ENCODE assay signal across 15 cellular contexts in the genomic region with DNA sequence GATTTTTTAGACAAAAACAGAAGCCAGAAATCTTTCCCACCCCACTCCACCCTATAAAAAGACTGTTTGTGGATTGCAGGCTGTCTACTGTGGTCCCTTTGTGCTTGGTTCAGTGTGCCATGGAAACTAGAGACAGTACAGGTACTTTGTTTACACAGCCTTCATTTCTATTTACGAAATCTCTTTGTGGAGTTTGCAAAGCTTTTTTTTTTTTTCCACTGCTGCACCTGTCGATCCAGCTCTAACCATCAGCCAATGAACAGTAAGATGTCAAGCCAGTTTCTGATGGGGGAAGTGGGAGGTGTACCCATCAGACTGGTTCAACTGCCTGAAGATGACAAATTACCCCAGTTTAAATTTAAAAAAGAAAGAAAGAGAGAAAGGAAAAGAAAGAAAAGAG. TPM values are rescaled to one million over a fixed set of nuclear protein-coding genes. Genes with fewer than 3 reads are reported as not detected.
DNase-seq lines count a peak whose midpoint lies in the region; FAIRE-seq and TF ChIP-seq lines count a peak whose summit lies in the region.
"Had no signal": no experiment of that assay in that cellular context is flagged by ENCODE, and none has a peak within 500 bp of the region (broad histone marks: within the 10 kb centered on the region; RNA-seq: fewer than 3 reads in every experiment).

No MANE protein-coding gene starts in this region.

- H3K9me3 Mint-ChIP-seq in activated T-helper 1 cell treated with anti-CD3 and anti-CD28 coated beads, Interleukin-12 subunit alpha, Interleukin-12 subunit beta, Interleukin-2, Interleukin-4 antibody, amounts not matched to agents 30 ng/mL and 10 ng/mL and 1 ng/mL, durations not matched to agents 14 hours and 24 hours and 36 hours: no peaks in the 10 kb centered on the region
- H3K9me3 Mint-ChIP-seq: stimulated activated naive CD8-positive, alpha-beta T cell treated with anti-CD3 and anti-CD28 coated beads, Interleukin-15, amount 100 ng/mL, for 72 hours; T-helper 2 cell treated with Interferon-gamma antibody and Interleukin-4, amounts not matched to agents 5 μg/mL and 100 μg/mL, for 36 hours had no signal

- no peaks in the 10 kb centered on the region for H3K36me3 Mint-ChIP-seq in activated T-helper 1 cell treated with anti-CD3 and anti-CD28 coated beads, Interleukin-12 subunit alpha, Interleukin-12 subunit beta, Interleukin-2, Interleukin-4 antibody, amounts not matched to agents 30 ng/mL and 10 ng/mL and 1 ng/mL, durations not matched to agents 14 hours and 24 hours and 36 hours (ENCODE audit: low read depth)

- peaks cover 29% of the 10 kb centered on the region for H3K4me1 Mint-ChIP-seq in activated T-helper 1 cell treated with anti-CD3 and anti-CD28 coated beads, Interleukin-12 subunit alpha, Interleukin-12 subunit beta, Interleukin-2, Interleukin-4 antibody, amounts not matched to agents 30 ng/mL and 10 ng/mL and 1 ng/mL, durations not matched to agents 14 hours and 24 hours and 36 hours (ENCODE audit: low read depth)

- intact Hi-C loops in activated T-helper 1 cell treated with anti-CD3 and anti-CD28 coated beads, Interleukin-12 subunit alpha, Interleukin-12 subunit beta, Interleukin-2, Interleukin-4 antibody, amounts not matched to agents 30 ng/mL and 10 ng/mL and 1 ng/mL, durations not matched to agents 14 hours and 24 hours and 36 hours (cut with micrococcal nuclease): loop anchor here (10.0 kb wide), 1 partner anchor 1659 kb away; no protein-coding TSS in a partner anchor

- H3K4me3 Mint-ChIP-seq in activated T-helper 1 cell treated with anti-CD3 and anti-CD28 coated beads, Interleukin-12 subunit alpha, Interleukin-12 subunit beta, Interleukin-2, Interleukin-4 antibody, amounts not matched to agents 30 ng/mL and 10 ng/mL and 1 ng/mL, durations not matched to agents 14 hours and 24 hours and 36 hours: no peak overlapping the region
- H3K4me3 Mint-ChIP-seq: activated CD8-positive, alpha-beta T cell treated with anti-CD3 and anti-CD28 coated beads, Interleukin-2, amount 10 ng/mL, durations not matched to agents 7 days and 5 days; activated naive CD8-positive, alpha-beta T cell treated with anti-CD3 and anti-CD28 coated beads for 36 hours; stimulated activated naive CD8-positive, alpha-beta T cell treated with anti-CD3 and anti-CD28 coated beads, Interleukin-15, amount 100 ng/mL, for 72 hours; T-helper 2 cell treated with Interferon-gamma antibody and Interleukin-4, amounts not matched to agents 5 μg/mL and 100 μg/mL, for 36 hours had no signal

- no peak overlapping the region for H3K27ac ChIP-seq in epithelial cell of prostate
- H3K27ac ChIP-seq: coronary artery had no signal

- no peak overlapping the region for H3K27ac Mint-ChIP-seq in activated T-helper 1 cell treated with anti-CD3 and anti-CD28 coated beads, Interleukin-12 subunit alpha, Interleukin-12 subunit beta, Interleukin-2, Interleukin-4 antibody, amounts not matched to agents 30 ng/mL and 10 ng/mL and 1 ng/mL, durations not matched to agents 14 hours and 24 hours and 36 hours
- H3K27ac Mint-ChIP-seq: activated CD8-positive, alpha-beta T cell treated with anti-CD3 and anti-CD28 coated beads, Interleukin-2, amount 10 ng/mL, durations not matched to agents 7 days and 5 days; activated naive CD8-positive, alpha-beta T cell treated with anti-CD3 and anti-CD28 coated beads for 36 hours; T-helper 2 cell treated with Interferon-gamma antibody and Interleukin-4, amounts not matched to agents 5 μg/mL and 100 μg/mL, for 36 hours had no signal

- FAIRE-seq in H54 (lab: Jason Lieb, UNC): no peak
- FAIRE-seq: D721Med had no signal

- peak; percentile 90 for DNase-seq in NCI-H1092 (lab: John Stamatoyannopoulos, UW)
- DNase-seq in NCI-H345 treated with DMSO at 0.1 percent for 48 hours (lab: John Stamatoyannopoulos, UW; ENCODE audit: unreplicated experiment): peak; percentile 91
- DNase-seq in epithelial cell of prostate (ENCODE audit: low read depth, low spot score): peak; percentile 33
- DNase-seq in ureter (ENCODE audit: low spot score): peak; percentile 57
- DNase-seq in globus pallidus (ENCODE audit: low spot score): no peak
- DNase-seq in H54 (ENCODE audit: insufficient read length, low spot score): no peak
- no peak for DNase-seq in activated T-helper 1 cell treated with anti-CD3 and anti-CD28 coated beads, Interleukin-12 subunit alpha, Interleukin-12 subunit beta, Interleukin-2, Interleukin-4 antibody, amounts not matched to agents 30 ng/mL and 10 ng/mL and 1 ng/mL, durations not matched to agents 14 hours and 24 hours and 36 hours (ENCODE audit: low spot score)
- DNase-seq: activated CD8-positive, alpha-beta T cell treated with anti-CD3 and anti-CD28 coated beads, Interleukin-2, amount 10 ng/mL, durations not matched to agents 7 days and 5 days; activated naive CD8-positive, alpha-beta T cell treated with anti-CD3 and anti-CD28 coated beads for 36 hours; foreskin fibroblast; stimulated activated CD4-positive, alpha-beta T cell treated with anti-CD3 and anti-CD28 coated beads, Interleukin-4, amount 100 ng/mL, for 24 hours; stimulated activated naive CD8-positive, alpha-beta T cell treated with anti-CD3 and anti-CD28 coated beads, Interleukin-15, amount 100 ng/mL, for 72 hours had no signal

- H3K27me3 Mint-ChIP-seq in activated T-helper 1 cell treated with anti-CD3 and anti-CD28 coated beads, Interleukin-12 subunit alpha, Interleukin-12 subunit beta, Interleukin-2, Interleukin-4 antibody, amounts not matched to agents 30 ng/mL and 10 ng/mL and 1 ng/mL, durations not matched to agents 14 hours and 24 hours and 36 hours (ENCODE audit: insufficient read depth): no peaks in the 10 kb centered on the region

- no peak for TF ChIP-seq POLR2A in H54 (IDR thresholded peaks at IDR 0.05; ENCODE audit: low read depth, low read length)

RNA-seq across cellular contexts. Expression of a gene that starts 20.2 kb away (rescaled TPM):
- total RNA-seq in ureter: 93.1 TPM
- total RNA-seq in activated T-helper 1 cell treated with anti-CD3 and anti-CD28 coated beads, Interleukin-12 subunit alpha, Interleukin-12 subunit beta, Interleukin-2, Interleukin-4 antibody, amounts not matched to agents 30 ng/mL and 10 ng/mL and 1 ng/mL, durations not matched to agents 14 hours and 24 hours and 36 hours: 54.2 and 60.7 TPM in 2 replicates

Comparison
In these comparisons a context has a peak if more than half of its experiments do, and no peak if none do; other contexts are left out.
1. DNase-seq: peak in NCI-H1092 (single experiment), NCI-H345 treated with DMSO at 0.1 percent for 48 hours (single experiment), epithelial cell of prostate (single experiment) and ureter (single experiment); none in globus pallidus (single experiment), H54 (single experiment) and activated T-helper 1 cell treated with anti-CD3 and anti-CD28 coated beads, Interleukin-12 subunit alpha, Interleukin-12 subunit beta, Interleukin-2, Interleukin-4 antibody, amounts not matched to agents 30 ng/mL and 10 ng/mL and 1 ng/mL, durations not matched to agents 14 hours and 24 hours and 36 hours (single experiment).